In the genomic region with DNA sequence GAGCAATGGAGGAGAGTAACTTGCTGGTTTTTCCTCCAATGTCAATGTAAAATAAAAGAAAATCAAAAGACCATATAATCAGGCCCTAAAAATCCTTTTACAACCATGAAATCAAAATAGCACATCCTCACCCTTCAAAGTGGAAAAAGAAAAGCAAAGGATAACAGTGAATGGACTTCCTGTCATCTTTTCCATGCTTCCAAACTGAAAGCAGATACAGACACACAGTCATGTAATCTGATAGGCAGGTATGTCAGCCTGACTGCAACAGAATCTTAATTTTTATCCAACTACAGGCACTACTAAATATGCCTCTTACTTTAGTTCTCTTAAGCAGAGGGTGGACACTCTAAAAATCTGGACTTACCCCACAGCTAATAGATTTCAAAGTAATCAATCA, we compare ENCODE assay signal across 25 cellular contexts.
"Had no signal": no experiment of that assay in that cellular context is flagged by ENCODE, and none has a peak within 500 bp of the region (broad histone marks: within the 10 kb centered on the region; RNA-seq: fewer than 3 reads in every experiment).

No MANE protein-coding gene starts in this region.

- H3K4me1 ChIP-seq: Peyer's patch, SJCRH30 had no signal

- H3K27ac Mint-ChIP-seq: activated CD8-positive, alpha-beta memory T cell treated with anti-CD3 and anti-CD28 coated beads, Interleukin-2, amount 10 ng/mL, durations not matched to agents 7 days and 5 days; activated naive CD4-positive, alpha-beta T cell treated with anti-CD3 and anti-CD28 coated beads, Interleukin-2, amount 10 ng/mL, durations not matched to agents 7 days and 5 days; activated naive CD8-positive, alpha-beta T cell treated with anti-CD3 and anti-CD28 coated beads for 36 hours; activated T-helper 2 cell treated with anti-CD3 and anti-CD28 coated beads, Interferon-gamma antibody, Interleukin-2, Interleukin-4, amounts not matched to agents 10 μg/mL and 5 μg/mL and 100 μg/mL, durations not matched to agents 14 hours and 24 hours and 36 hours; T-helper 1 cell treated with Interleukin-12 subunit alpha and Interleukin-12 subunit beta and Interleukin-4 antibody, amounts not matched to agents 30 μg/mL and 1 μg/mL, for 36 hours had no signal

- H3K4me1 Mint-ChIP-seq: activated CD8-positive, alpha-beta memory T cell treated with anti-CD3 and anti-CD28 coated beads, Interleukin-2, amount 10 ng/mL, durations not matched to agents 7 days and 5 days; activated naive CD4-positive, alpha-beta T cell treated with anti-CD3 and anti-CD28 coated beads, Interleukin-2, amount 10 ng/mL, durations not matched to agents 7 days and 5 days; activated naive CD8-positive, alpha-beta T cell treated with anti-CD3 and anti-CD28 coated beads for 36 hours; brain had no signal

- H3K9me3 ChIP-seq: MG63, Peyer's patch, SJCRH30 had no signal

- DNase-seq: activated CD4-positive, alpha-beta T cell treated with anti-CD3 and anti-CD28 coated beads for 4 hours; activated CD8-positive, alpha-beta memory T cell treated with anti-CD3 and anti-CD28 coated beads, Interleukin-2, amount 10 ng/mL, durations not matched to agents 7 days and 5 days; activated gamma-delta T cell treated with Interleukin-2 at 50 U/mL for 16 hours; activated naive CD4-positive, alpha-beta T cell treated with anti-CD3 and anti-CD28 coated beads, Interleukin-2, amount 10 ng/mL, durations not matched to agents 7 days and 5 days; activated naive CD8-positive, alpha-beta T cell treated with anti-CD3 and anti-CD28 coated beads for 36 hours; activated T-cell treated with anti-CD3 and anti-CD28 coated beads, Interleukin-2, amount 50 U/mL, for 48 hours; amygdala; MG63; NCI-H1105; NCI-H1436; NCI-H1694 treated with DMSO at 0.1 percent for 48 hours; NCI-H2029 treated with DMSO at 0.1 percent for 48 hours; NCI-H226; NCI-H510A; NCI-H526 treated with DMSO at 0.1 percent for 48 hours; NCI-H82; Peyer's patch; Right ventricle myocardium superior; SJCRH30 had no signal

- H3K27ac ChIP-seq: Peyer's patch, RWPE1, SJCRH30 had no signal

- H3K27me3 Mint-ChIP-seq: activated CD8-positive, alpha-beta memory T cell treated with anti-CD3 and anti-CD28 coated beads, Interleukin-2, amount 10 ng/mL, durations not matched to agents 7 days and 5 days; activated naive CD4-positive, alpha-beta T cell treated with anti-CD3 and anti-CD28 coated beads, Interleukin-2, amount 10 ng/mL, durations not matched to agents 7 days and 5 days; activated naive CD8-positive, alpha-beta T cell treated with anti-CD3 and anti-CD28 coated beads for 36 hours; brain; central memory CD8-positive, alpha-beta T cell had no signal

- H3K4me3 Mint-ChIP-seq: activated CD8-positive, alpha-beta memory T cell treated with anti-CD3 and anti-CD28 coated beads, Interleukin-2, amount 10 ng/mL, durations not matched to agents 7 days and 5 days; activated naive CD4-positive, alpha-beta T cell treated with anti-CD3 and anti-CD28 coated beads, Interleukin-2, amount 10 ng/mL, durations not matched to agents 7 days and 5 days; activated naive CD8-positive, alpha-beta T cell treated with anti-CD3 and anti-CD28 coated beads for 36 hours; brain; central memory CD8-positive, alpha-beta T cell; T-helper 1 cell treated with Interleukin-12 subunit alpha and Interleukin-12 subunit beta and Interleukin-4 antibody, amounts not matched to agents 30 μg/mL and 1 μg/mL, for 36 hours had no signal

- ATAC-seq: activated CD4-positive, CD25-positive, alpha-beta regulatory T cell treated with anti-CD3 and anti-CD28 coated beads, Interleukin-2, amount 50 U/mL, for 24 hours; activated CD8-positive, alpha-beta memory T cell treated with anti-CD3 and anti-CD28 coated beads, Interleukin-2, amount 10 ng/mL, durations not matched to agents 7 days and 5 days had no signal

- H3K27me3 ChIP-seq: MG63, Peyer's patch, SJCRH30 had no signal

- H3K9me3 Mint-ChIP-seq: activated naive CD4-positive, alpha-beta T cell treated with anti-CD3 and anti-CD28 coated beads, Interleukin-2, amount 10 ng/mL, durations not matched to agents 7 days and 5 days; activated naive CD8-positive, alpha-beta T cell treated with anti-CD3 and anti-CD28 coated beads for 36 hours; activated T-helper 2 cell treated with anti-CD3 and anti-CD28 coated beads, Interferon-gamma antibody, Interleukin-2, Interleukin-4, amounts not matched to agents 10 μg/mL and 5 μg/mL and 100 μg/mL, durations not matched to agents 14 hours and 24 hours and 36 hours; brain; central memory CD8-positive, alpha-beta T cell; T-helper 1 cell treated with Interleukin-12 subunit alpha and Interleukin-12 subunit beta and Interleukin-4 antibody, amounts not matched to agents 30 μg/mL and 1 μg/mL, for 36 hours had no signal

- H3K4me3 ChIP-seq: MG63, Peyer's patch, SJCRH30 had no signal
